Comparison of ENCODE assay signal across 10 cellular contexts in genomic region chr1:174105086-174105485, GRCh38.
"Had no signal": no experiment of that assay in that cellular context is flagged by ENCODE, and none has a peak within 500 bp of the region (broad histone marks: within the 10 kb centered on the region; RNA-seq: fewer than 3 reads in every experiment).

No MANE protein-coding gene starts in this region.

- H3K4me3 ChIP-seq: GM23248, HAP-1 had no signal

- H3K9me3 Mint-ChIP-seq: H9, HFFc6 had no signal

- FAIRE-seq: H1, H54 had no signal

- ATAC-seq: HCT116 had no signal

- H3K4me3 Mint-ChIP-seq: H9, HFFc6 had no signal

- H3K9me3 ChIP-seq: HAP-1 had no signal

- H3K27ac Mint-ChIP-seq: H9, HFFc6 had no signal

- H3K27ac ChIP-seq: GM23248 had no signal

- H2AFZ ChIP-seq: GM23248 had no signal

- H3K9ac ChIP-seq: GM23248 had no signal

- H3K4me1 ChIP-seq: HAP-1 had no signal

- DNase-seq: GM23248, GOT3, H7, H9, HCEC 1CT, HFFc6 had no signal

- H3K36me3 ChIP-seq: HAP-1 had no signal
